1 cellular context compared by ENCODE assay signal in the genomic region with DNA sequence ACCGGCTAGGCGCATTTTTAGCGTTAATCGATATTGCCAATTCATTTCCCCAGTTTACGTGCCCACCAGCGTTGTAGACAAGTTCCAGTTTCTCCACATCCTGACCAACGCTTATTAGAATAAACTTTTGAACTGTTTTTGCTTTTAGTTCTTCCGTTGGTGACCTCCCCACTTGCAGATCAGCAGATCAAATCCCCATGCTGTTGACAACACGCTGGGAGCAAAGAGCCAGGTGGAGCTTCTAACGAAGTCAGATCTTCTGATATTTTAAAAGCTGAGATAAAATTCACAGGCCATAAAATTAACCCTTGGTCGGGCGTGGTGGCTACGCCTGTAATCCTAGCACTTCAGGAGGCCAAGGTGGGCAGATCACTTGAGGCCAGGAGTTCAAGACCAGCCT.
TF ChIP-seq lines count a peak whose summit lies in the region.

No MANE protein-coding gene starts in this region.

TF ChIP-seq in GM23338, 12 proteins besides CTCF, POLR2A, EP300 and RAD21:
- TF ChIP-seq, protein P1, sequence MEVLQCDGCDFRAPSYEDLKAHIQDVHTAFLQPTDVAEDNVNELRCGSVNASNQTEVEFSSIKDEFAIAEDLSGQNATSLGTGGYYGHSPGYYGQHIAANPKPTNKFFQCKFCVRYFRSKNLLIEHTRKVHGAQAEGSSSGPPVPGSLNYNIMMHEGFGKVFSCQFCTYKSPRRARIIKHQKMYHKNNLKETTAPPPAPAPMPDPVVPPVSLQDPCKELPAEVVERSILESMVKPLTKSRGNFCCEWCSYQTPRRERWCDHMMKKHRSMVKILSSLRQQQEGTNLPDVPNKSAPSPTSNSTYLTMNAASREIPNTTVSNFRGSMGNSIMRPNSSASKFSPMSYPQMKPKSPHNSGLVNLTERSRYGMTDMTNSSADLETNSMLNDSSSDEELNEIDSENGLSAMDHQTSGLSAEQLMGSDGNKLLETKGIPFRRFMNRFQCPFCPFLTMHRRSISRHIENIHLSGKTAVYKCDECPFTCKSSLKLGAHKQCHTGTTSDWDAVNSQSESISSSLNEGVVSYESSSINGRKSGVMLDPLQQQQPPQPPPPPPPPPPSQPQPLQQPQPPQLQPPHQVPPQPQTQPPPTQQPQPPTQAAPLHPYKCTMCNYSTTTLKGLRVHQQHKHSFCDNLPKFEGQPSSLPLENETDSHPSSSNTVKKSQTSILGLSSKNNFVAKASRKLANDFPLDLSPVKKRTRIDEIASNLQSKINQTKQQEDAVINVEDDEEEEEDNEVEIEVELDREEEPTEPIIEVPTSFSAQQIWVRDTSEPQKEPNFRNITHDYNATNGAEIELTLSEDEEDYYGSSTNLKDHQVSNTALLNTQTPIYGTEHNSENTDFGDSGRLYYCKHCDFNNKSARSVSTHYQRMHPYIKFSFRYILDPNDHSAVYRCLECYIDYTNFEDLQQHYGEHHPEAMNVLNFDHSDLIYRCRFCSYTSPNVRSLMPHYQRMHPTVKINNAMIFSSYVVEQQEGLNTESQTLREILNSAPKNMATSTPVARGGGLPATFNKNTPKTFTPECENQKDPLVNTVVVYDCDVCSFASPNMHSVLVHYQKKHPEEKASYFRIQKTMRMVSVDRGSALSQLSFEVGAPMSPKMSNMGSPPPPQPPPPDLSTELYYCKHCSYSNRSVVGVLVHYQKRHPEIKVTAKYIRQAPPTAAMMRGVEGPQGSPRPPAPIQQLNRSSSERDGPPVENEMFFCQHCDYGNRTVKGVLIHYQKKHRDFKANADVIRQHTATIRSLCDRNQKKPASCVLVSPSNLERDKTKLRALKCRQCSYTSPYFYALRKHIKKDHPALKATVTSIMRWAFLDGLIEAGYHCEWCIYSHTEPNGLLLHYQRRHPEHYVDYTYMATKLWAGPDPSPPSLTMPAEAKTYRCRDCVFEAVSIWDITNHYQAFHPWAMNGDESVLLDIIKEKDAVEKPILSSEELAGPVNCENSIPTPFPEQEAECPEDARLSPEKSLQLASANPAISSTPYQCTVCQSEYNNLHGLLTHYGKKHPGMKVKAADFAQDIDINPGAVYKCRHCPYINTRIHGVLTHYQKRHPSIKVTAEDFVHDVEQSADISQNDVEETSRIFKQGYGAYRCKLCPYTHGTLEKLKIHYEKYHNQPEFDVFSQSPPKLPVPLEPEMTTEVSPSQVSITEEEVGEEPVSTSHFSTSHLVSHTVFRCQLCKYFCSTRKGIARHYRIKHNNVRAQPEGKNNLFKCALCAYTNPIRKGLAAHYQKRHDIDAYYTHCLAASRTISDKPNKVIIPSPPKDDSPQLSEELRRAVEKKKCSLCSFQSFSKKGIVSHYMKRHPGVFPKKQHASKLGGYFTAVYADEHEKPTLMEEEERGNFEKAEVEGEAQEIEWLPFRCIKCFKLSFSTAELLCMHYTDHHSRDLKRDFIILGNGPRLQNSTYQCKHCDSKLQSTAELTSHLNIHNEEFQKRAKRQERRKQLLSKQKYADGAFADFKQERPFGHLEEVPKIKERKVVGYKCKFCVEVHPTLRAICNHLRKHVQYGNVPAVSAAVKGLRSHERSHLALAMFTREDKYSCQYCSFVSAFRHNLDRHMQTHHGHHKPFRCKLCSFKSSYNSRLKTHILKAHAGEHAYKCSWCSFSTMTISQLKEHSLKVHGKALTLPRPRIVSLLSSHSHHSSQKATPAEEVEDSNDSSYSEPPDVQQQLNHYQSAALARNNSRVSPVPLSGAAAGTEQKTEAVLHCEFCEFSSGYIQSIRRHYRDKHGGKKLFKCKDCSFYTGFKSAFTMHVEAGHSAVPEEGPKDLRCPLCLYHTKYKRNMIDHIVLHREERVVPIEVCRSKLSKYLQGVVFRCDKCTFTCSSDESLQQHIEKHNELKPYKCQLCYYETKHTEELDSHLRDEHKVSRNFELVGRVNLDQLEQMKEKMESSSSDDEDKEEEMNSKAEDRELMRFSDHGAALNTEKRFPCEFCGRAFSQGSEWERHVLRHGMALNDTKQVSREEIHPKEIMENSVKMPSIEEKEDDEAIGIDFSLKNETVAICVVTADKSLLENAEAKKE (CRISPR knock-in tag; IDR thresholded peaks at IDR 0.05): no peak
- no peak for TF ChIP-seq NANOG (IDR thresholded peaks at IDR 0.05; ENCODE audit: borderline replicate concordance)
- no peak for TF ChIP-seq EZH2phosphoT487 (IDR thresholded peaks at IDR 0.05; ENCODE audit: unreplicated experiment)
- TF ChIP-seq CREB1 (CRISPR knock-in tag; IDR thresholded peaks at IDR 0.05; ENCODE audit: low read depth): no peak
- no peak for TF ChIP-seq STAT1 (IDR thresholded peaks at IDR 0.05; ENCODE audit: unreplicated experiment)
- TF ChIP-seq, protein P2, sequence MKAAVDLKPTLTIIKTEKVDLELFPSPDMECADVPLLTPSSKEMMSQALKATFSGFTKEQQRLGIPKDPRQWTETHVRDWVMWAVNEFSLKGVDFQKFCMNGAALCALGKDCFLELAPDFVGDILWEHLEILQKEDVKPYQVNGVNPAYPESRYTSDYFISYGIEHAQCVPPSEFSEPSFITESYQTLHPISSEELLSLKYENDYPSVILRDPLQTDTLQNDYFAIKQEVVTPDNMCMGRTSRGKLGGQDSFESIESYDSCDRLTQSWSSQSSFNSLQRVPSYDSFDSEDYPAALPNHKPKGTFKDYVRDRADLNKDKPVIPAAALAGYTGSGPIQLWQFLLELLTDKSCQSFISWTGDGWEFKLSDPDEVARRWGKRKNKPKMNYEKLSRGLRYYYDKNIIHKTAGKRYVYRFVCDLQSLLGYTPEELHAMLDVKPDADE (IDR thresholded peaks at IDR 0.05): no peak
- no peak for TF ChIP-seq EZH2 (IDR thresholded peaks at IDR 0.05; ENCODE audit: low read depth, unreplicated experiment)
- no peak for TF ChIP-seq ZNF114 (CRISPR knock-in tag; IDR thresholded peaks at IDR 0.05)
- TF ChIP-seq POLR2AphosphoS5 (IDR thresholded peaks at IDR 0.05; ENCODE audit: low read depth): no peak
- no peak for TF ChIP-seq ZNF331 (CRISPR knock-in tag; IDR thresholded peaks at IDR 0.05; ENCODE audit: low read depth)
- no peak for TF ChIP-seq REST (IDR thresholded peaks at IDR 0.05; ENCODE audit: unreplicated experiment)
- no peak for TF ChIP-seq JUNB (IDR thresholded peaks at IDR 0.05; ENCODE audit: unreplicated experiment)
TF ChIP-seq in GM23338: peak in this region for 0.
